14 cellular contexts compared by ENCODE assay signal in the genomic region with DNA sequence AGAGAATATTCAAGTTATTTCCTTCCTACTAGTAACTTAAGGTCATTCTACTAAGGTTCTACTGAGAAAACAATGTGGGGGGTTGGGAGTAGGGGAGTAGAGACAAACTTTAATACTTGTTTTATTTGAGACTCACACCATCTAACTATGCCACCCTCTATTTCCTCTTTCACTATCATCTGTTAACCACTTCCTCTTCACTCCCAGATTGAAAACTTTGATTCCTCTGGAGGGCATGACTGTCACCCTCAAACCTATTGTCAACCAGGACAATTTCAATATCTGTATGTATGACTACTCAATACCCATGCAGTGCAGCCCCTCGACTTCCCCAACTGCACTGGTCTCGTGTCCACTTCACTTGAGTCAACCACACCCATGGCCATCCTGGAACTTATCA.
"Had no signal": no experiment of that assay in that cellular context is flagged by ENCODE, and none has a peak within 500 bp of the region (broad histone marks: within the 10 kb centered on the region; RNA-seq: fewer than 3 reads in every experiment).

No MANE protein-coding gene starts in this region.

- H3K27me3 Mint-ChIP-seq: activated naive CD4-positive, alpha-beta T cell treated with anti-CD3 and anti-CD28 coated beads, Interleukin-2, amount 10 ng/mL, durations not matched to agents 7 days and 5 days had no signal

- H3K4me1 Mint-ChIP-seq: endodermal cell had no signal

- H3K4me3 Mint-ChIP-seq: activated CD4-positive, alpha-beta memory T cell treated with anti-CD3 and anti-CD28 coated beads for 36 hours; activated CD4-positive, alpha-beta T cell treated with anti-CD3 and anti-CD28 coated beads for 36 hours; activated naive CD4-positive, alpha-beta T cell treated with anti-CD3 and anti-CD28 coated beads, Interleukin-2, amount 10 ng/mL, durations not matched to agents 7 days and 5 days; activated T-cell treated with anti-CD3 and anti-CD28 coated beads, Interleukin-2, amount 50 U/mL, for 24 hours; endodermal cell had no signal

- H3K36me3 Mint-ChIP-seq: activated CD4-positive, alpha-beta memory T cell treated with anti-CD3 and anti-CD28 coated beads for 36 hours; activated naive CD4-positive, alpha-beta T cell treated with anti-CD3 and anti-CD28 coated beads, Interleukin-2, amount 10 ng/mL, durations not matched to agents 7 days and 5 days had no signal

- DNase-seq: activated CD4-positive, alpha-beta memory T cell treated with anti-CD3 and anti-CD28 coated beads for 36 hours; activated CD4-positive, alpha-beta T cell treated with anti-CD3 and anti-CD28 coated beads for 36 hours; activated naive CD4-positive, alpha-beta T cell treated with anti-CD3 and anti-CD28 coated beads, Interleukin-2, amount 10 ng/mL, durations not matched to agents 7 days and 5 days; activated T-cell treated with anti-CD3 and anti-CD28 coated beads, Interleukin-2, amount 50 U/mL, for 24 hours; adrenal gland; endodermal cell; head of caudate nucleus; left cardiac atrium; lower lobe of right lung; stimulated activated CD4-positive, alpha-beta T cell treated with anti-CD3 and anti-CD28 coated beads, Interleukin-2, amount 100 ng/mL, for 48 hours; stimulated activated naive CD4-positive, alpha-beta T cell treated with Interleukin-2 at 50 U/mL for 16 hours; T1000; transverse colon had no signal

- ATAC-seq: activated CD4-positive, alpha-beta T cell treated with anti-CD3 and anti-CD28 coated beads for 36 hours; left cardiac atrium; lower lobe of right lung had no signal

- H3K27ac Mint-ChIP-seq: activated CD4-positive, alpha-beta memory T cell treated with anti-CD3 and anti-CD28 coated beads for 36 hours; activated CD4-positive, alpha-beta T cell treated with anti-CD3 and anti-CD28 coated beads for 36 hours; activated naive CD4-positive, alpha-beta T cell treated with anti-CD3 and anti-CD28 coated beads, Interleukin-2, amount 10 ng/mL, durations not matched to agents 7 days and 5 days; activated T-cell treated with anti-CD3 and anti-CD28 coated beads, Interleukin-2, amount 50 U/mL, for 24 hours; endodermal cell; progenitor cell of endocrine pancreas had no signal

- H3K9me3 Mint-ChIP-seq: activated CD4-positive, alpha-beta memory T cell treated with anti-CD3 and anti-CD28 coated beads for 36 hours; activated naive CD4-positive, alpha-beta T cell treated with anti-CD3 and anti-CD28 coated beads, Interleukin-2, amount 10 ng/mL, durations not matched to agents 7 days and 5 days; activated T-cell treated with anti-CD3 and anti-CD28 coated beads, Interleukin-2, amount 50 U/mL, for 24 hours; endodermal cell had no signal
